Comparison of ENCODE assay signal across 24 cellular contexts in the genomic region with DNA sequence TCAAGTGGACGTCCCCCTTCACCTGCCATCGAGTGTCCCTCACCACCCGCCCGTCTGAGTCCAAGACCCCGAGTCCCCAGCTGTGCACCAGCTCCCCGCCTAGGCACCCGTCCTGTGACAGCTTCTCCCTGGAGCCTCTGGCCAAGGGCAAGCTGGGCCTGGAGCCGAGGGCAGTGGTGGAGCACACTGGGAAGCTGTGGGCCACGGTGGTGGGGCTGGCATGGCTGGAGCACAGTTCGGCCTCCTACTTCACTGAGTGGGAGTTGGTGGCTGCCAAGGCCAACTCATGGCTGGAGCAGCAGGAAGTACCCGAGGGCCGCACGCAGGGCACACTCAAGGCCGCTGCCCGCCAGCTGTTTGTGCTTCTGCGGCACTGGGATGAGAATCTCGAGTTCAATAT.
"Had no signal": no experiment of that assay in that cellular context is flagged by ENCODE, and none has a peak within 500 bp of the region (broad histone marks: within the 10 kb centered on the region; RNA-seq: fewer than 3 reads in every experiment).

No MANE protein-coding gene starts in this region.

- H3K36me3 ChIP-seq: esophagus squamous epithelium, neutrophil, stomach, tibial artery had no signal

- H3K4me3 ChIP-seq: esophagus squamous epithelium, lung, psoas muscle, stomach, tibial artery had no signal

- ATAC-seq: effector memory CD8-positive, alpha-beta T cell; left ventricle myocardium superior; natural killer cell; psoas muscle; right cardiac atrium; stimulated activated effector memory CD8-positive, alpha-beta T cell treated with anti-CD3 and anti-CD28 coated beads, Interleukin-12 subunit alpha, Interleukin-12 subunit beta, amount 100 ng/mL, for 72 hours had no signal

- DNase-seq: cerebellar nuclear complex; cortex of kidney; effector memory CD8-positive, alpha-beta T cell; erythroblast; esophagus squamous epithelium; foreskin melanocyte; hypothalamus; immature natural killer cell; islet precursor cell; left ventricle myocardium superior; natural killer cell; psoas muscle; right cardiac atrium; small intestine; stimulated activated CD4-positive, alpha-beta T cell treated with anti-CD3 and anti-CD28 coated beads, Interleukin-12 subunit alpha, Interleukin-12 subunit beta, amount 100 ng/mL, for 4 hours; stimulated activated CD4-positive, alpha-beta T cell treated with anti-CD3 and anti-CD28 coated beads, Interleukin-1b, Interleukin-23, amount 100 ng/mL, for 48 hours; stimulated activated CD4-positive, alpha-beta T cell treated with anti-CD3 and anti-CD28 coated beads, Interleukin-4, amount 100 ng/mL, for 1 hour; stimulated activated naive CD4-positive, alpha-beta T cell treated with Interleukin-2 at 50 U/mL for 16 hours; stomach had no signal

- H3K9me3 ChIP-seq: esophagus squamous epithelium, neutrophil, psoas muscle, stomach, tibial artery had no signal

- FAIRE-seq: endometrium, small intestine had no signal

- H3K27ac ChIP-seq: esophagus squamous epithelium, neutrophil, psoas muscle, stomach, tibial artery had no signal
